ENCODE assay signal across 8 cellular contexts in genomic region chr2:95402370-95403203, GRCh38. TPM values are rescaled to one million over a fixed set of nuclear protein-coding genes. Genes with fewer than 3 reads are reported as not detected.
DNase-seq lines count a peak whose midpoint lies in the region; ATAC-seq and TF ChIP-seq lines count a peak whose summit lies in the region.

FAHD2A (plus strand) TSS chr2:95402708; CDS start chr2:95405559, 2,851 bp downstream.

- H3K4me2 ChIP-seq in SK-N-SH: peak within 1 kb of the TSS; percentile 90

- H3K36me3 ChIP-seq in SK-N-SH (replicated peaks in 1 of 2; ENCODE audit: control insufficient read depth in 1 of 2, insufficient read depth in 2 of 2, low read length in 1 of 2): peaks cover 3 to 4% of the 10 kb centered on the region in 2 experiments

- POLR2A ChIA-PET in GM10248 (lab: Yijun Ruan, JAX) (interaction anchor here (0.6 kb wide), 1 partner anchor 1179 kb away, joined by 3 read pairs; no protein-coding TSS in a partner anchor), SK-N-SH (lab: Yijun Ruan, JAX) (interaction anchor here (0.9 kb wide), 1 partner anchor 237 kb away, joined by 3 read pairs; the partner anchor contains the start of gene ZNF2)

- peak within 1 kb of the TSS; percentile 97 for H2AFZ ChIP-seq in SK-N-SH (ENCODE audit: low read depth)

- peaks cover 6 to 18% of the 10 kb centered on the region in 2 experiments; a peak in 2 of 4 replicates for H3K4me1 ChIP-seq in SK-N-SH (ENCODE audit: control insufficient read depth in 1 of 2, insufficient read depth in 2 of 2, low read depth in 1 of 2, low read length in 1 of 2)

- CTCF ChIA-PET in GM10248 (lab: Yijun Ruan, JAX): interaction anchor here (1.3 to 4.0 kb wide), 7 partner anchors 8 to 57 kb away, joined by 3 to 47 read pairs (median 6); no protein-coding TSS in a partner anchor
- CTCF ChIA-PET in SK-N-SH (lab: Yijun Ruan, JAX): interaction anchor here (1.3 to 2.8 kb wide), 5 partner anchors 10 to 326 kb away, joined by 3 to 27 read pairs (median 6); no protein-coding TSS in a partner anchor

- DNase-seq in GM10248 (ENCODE audit: extremely low spot score) (peak; percentile 99), NCI-H1092 (lab: John Stamatoyannopoulos, UW) (peak; percentile 86), SK-N-SH (peak; percentile 98), germinal center (ENCODE audit: low spot score) (peak; percentile 98), nucleus accumbens (lab: John Stamatoyannopoulos, UW) (peak; percentile 65 to 97 (median 92)), superior temporal gyrus (ENCODE audit: extremely low spot score) (peak; percentile 96)
- peak; percentile 96 for DNase-seq in activated naive CD4-positive, alpha-beta T cell treated with anti-CD3 and anti-CD28 coated beads, Interleukin-2, amount 50 U/mL, for 16 hours

- H3K79me2 ChIP-seq in SK-N-SH (ENCODE audit: insufficient read depth): peaks cover 40% of the 10 kb centered on the region

- peak within 1 kb of the TSS; percentile 53 to 60; a peak in 3 of 4 replicates for H3K27ac ChIP-seq in SK-N-SH (ENCODE audit: low read depth in 2 of 2, low read length in 1 of 2)

- peak; percentile 92 for ATAC-seq in HG02610 (IDR thresholded peaks at IDR 0.05; ENCODE audit: unreplicated experiment)

- TF ChIP-seq RAD21 in SK-N-SH (IDR thresholded peaks at IDR 0.05; ENCODE audit: low read length): no peak

- H3K27me3 ChIP-seq in SK-N-SH (ENCODE audit: insufficient read depth): no peaks in the 10 kb centered on the region

- no peaks in the 10 kb centered on the region for H4K20me1 ChIP-seq in SK-N-SH (ENCODE audit: insufficient read depth)

- WGBS in SK-N-SH (ENCODE audit: low lambda C conversion rate): 0% methylated on average over 28 of the region's 64 CpGs

- H3F3A ChIP-seq in SK-N-SH (replicated peaks; ENCODE audit: insufficient read depth): no peaks in the 10 kb centered on the region

- H3K9me2 ChIP-seq in SK-N-SH: no peaks in the 10 kb centered on the region

- no peaks in the 10 kb centered on the region for H3K9me3 ChIP-seq in SK-N-SH

- peak within 1 kb of the TSS; percentile 93 to 99 for H3K4me3 ChIP-seq in SK-N-SH (ENCODE audit: low read depth in 2 of 2, low read length in 1 of 2)

- no peak for TF ChIP-seq CTCF in GM10248 (IDR thresholded peaks at IDR 0.05; ENCODE audit: control extremely low read depth, extremely low read depth, low read depth, missing control alignments)
- no peak for TF ChIP-seq CTCF in SK-N-SH (IDR thresholded peaks at IDR 0.05)

- TF ChIP-seq EP300 in SK-N-SH (IDR thresholded peaks at IDR 0.05; ENCODE audit: borderline replicate concordance in 1 of 2, low read depth in 1 of 2, low read length in 1 of 2): no peak

- peak within 1 kb of the TSS; percentile 92 for H3K9ac ChIP-seq in SK-N-SH

TF ChIP-seq in SK-N-SH, 30 proteins besides CTCF, POLR2A, EP300 and RAD21 (continues in another document):
- TF ChIP-seq IRF3 (IDR thresholded peaks at IDR 0.05; ENCODE audit: low read depth, low read length) (no peak), RCOR1 (IDR thresholded peaks at IDR 0.05; ENCODE audit: low read length) (0 out of 2 replicates have a peak, but pooled peaks have one; percentile 7), USF1 (IDR thresholded peaks at IDR 0.05; ENCODE audit: borderline replicate concordance, low read depth) (no peak), FOSL2 (IDR thresholded peaks at IDR 0.05; ENCODE audit: borderline replicate concordance, low read depth) (no peak), USF2 (IDR thresholded peaks at IDR 0.05; ENCODE audit: borderline replicate concordance, low read depth, low read length) (no peak), GABPA (IDR thresholded peaks at IDR 0.05; ENCODE audit: low read depth) (no peak; the same call in 1 of the 2 replicates), MAX (IDR thresholded peaks at IDR 0.05; ENCODE audit: low read depth) (no peak), ZBTB33 (IDR thresholded peaks at IDR 0.05; ENCODE audit: borderline replicate concordance, low read depth) (no peak), JUND (IDR thresholded peaks at IDR 0.05) (no peak), POLR2AphosphoS5 (IDR thresholded peaks at IDR 0.05; ENCODE audit: low read depth, low read length) (peak; percentile 86), SMC3 (IDR thresholded peaks at IDR 0.05; ENCODE audit: low read depth, low read length) (no peak), MXI1 (IDR thresholded peaks at IDR 0.05; ENCODE audit: low read depth, low read length) (0 out of 2 replicates have a peak, but pooled peaks have one; percentile 35), FOXM1 (IDR thresholded peaks at IDR 0.05; ENCODE audit: low read depth) (no peak), NFIC (IDR thresholded peaks at IDR 0.05; ENCODE audit: borderline replicate concordance) (no peak), RXRA (IDR thresholded peaks at IDR 0.05; ENCODE audit: borderline replicate concordance, low read depth) (no peak), TCF12 (IDR thresholded peaks at IDR 0.05) (no peak), GATA2 (CRISPR knock-in tag; IDR thresholded peaks at IDR 0.05) (no peak), SIN3A (IDR thresholded peaks at IDR 0.05; ENCODE audit: borderline replicate concordance, low read depth, low read length) (peak; percentile 66; the same call in 1 of the 2 replicates), MEF2A (IDR thresholded peaks at IDR 0.05; ENCODE audit: borderline replicate concordance, low read depth) (no peak), EZH2phosphoT487 (IDR thresholded peaks at IDR 0.05; ENCODE audit: borderline replicate concordance, low read depth) (no peak), TAF1 (IDR thresholded peaks at IDR 0.05; ENCODE audit: borderline replicate concordance, low read depth, low read length) (peak; percentile 56; the same call in 1 of the 2 replicates), FOXJ3 (CRISPR knock-in tag; IDR thresholded peaks at IDR 0.05) (no peak; the same call in 1 of the 2 replicates), RFX5 (IDR thresholded peaks at IDR 0.05; ENCODE audit: low read length) (no peak), PBX3 (IDR thresholded peaks at IDR 0.05) (no peak), TEAD4 (IDR thresholded peaks at IDR 0.05; ENCODE audit: borderline replicate concordance, insufficient read depth) (no peak)

RNA-seq across cellular contexts. Expression of gene FAHD2A, which starts in this region (rescaled TPM):
- 40.5 and 48.2 TPM in 2 replicates for polyA plus RNA-seq in SK-N-SH (2012; rRNA removed)
- 23.7 and 31.1 TPM in 2 replicates for polyA plus RNA-seq in SK-N-SH (2012; cell fraction: cytosol; rRNA removed)
- 109 and 128 TPM in 2 replicates for polyA plus RNA-seq in SK-N-SH (2012; cell fraction: nucleus; rRNA removed)

Comparison
In these comparisons a context has a peak if more than half of its experiments do, and no peak if none do; other contexts are left out.
1. Peak in every context shown above with its lines: DNase-seq, ATAC-seq, H3K4me3 ChIP-seq and H3K27ac ChIP-seq.